Comparison of ENCODE assay signal across 11 cellular contexts in the genomic region with DNA sequence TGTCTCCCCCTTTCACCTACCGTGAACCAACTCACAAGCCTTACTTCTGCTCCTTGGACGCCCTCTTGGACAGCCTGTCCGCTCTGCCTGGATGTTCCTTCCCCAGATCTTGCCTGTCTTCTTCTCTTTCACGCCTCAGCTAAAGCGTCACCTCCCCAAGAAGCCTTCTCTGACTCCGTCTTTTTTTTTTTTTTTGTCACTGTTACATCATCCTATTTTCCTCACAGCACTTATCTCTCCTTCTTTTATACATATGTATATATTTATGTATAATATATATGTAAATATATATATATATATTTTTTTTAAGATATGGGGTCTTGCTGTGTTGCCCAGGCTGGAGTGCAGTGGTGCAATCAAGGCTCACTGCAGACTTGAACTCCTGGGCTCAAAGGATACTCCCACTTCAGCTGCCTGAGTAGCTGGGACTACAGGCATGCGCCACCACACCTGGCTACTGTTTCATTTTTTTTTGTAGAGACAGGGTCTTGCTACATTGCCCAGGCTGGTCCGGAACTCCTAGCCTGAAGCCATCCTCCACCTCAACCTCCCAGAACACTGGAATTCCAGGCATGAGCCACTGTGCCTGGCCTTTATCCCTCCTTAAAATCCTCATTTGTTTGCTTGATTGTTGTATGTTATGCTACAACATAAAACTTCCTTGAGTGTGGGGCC. TPM values are rescaled to one million over a fixed set of nuclear protein-coding genes. Genes with fewer than 3 reads are reported as not detected.
A peak's percentile ranks its signal among the peaks of the same experiment; 100 is the strongest.
DNase-seq lines count a peak whose midpoint lies in the region; TF ChIP-seq lines count a peak whose summit lies in the region.
"Had no signal": no experiment of that assay in that cellular context is flagged by ENCODE, and none has a peak within 500 bp of the region (broad histone marks: within the 10 kb centered on the region; RNA-seq: fewer than 3 reads in every experiment).

No MANE protein-coding gene starts in this region.

- H3K4me3 ChIP-seq in esophagus muscularis mucosa (no peak overlapping the region), spleen (peak overlapping the region in 5 of 8 donors; percentile 6 to 59 (median 20)), ascending aorta (no peak overlapping the region)
- H3K4me3 ChIP-seq: hepatocyte had no signal

- H3K4me1 ChIP-seq in esophagus muscularis mucosa (peaks cover 0 to 21% (median 10%) of the 10 kb centered on the region in 4 donors), spleen (peaks cover 19 to 58% (median 42%) of the 10 kb centered on the region in 6 donors), ascending aorta (no peaks in the 10 kb centered on the region)

- peaks cover 40% of the 10 kb centered on the region for H3K4me1 Mint-ChIP-seq in activated CD4-positive, alpha-beta T cell treated with anti-CD3 and anti-CD28 coated beads, Interleukin-2, amount 10 ng/mL, durations not matched to agents 7 days and 5 days
- H3K4me1 Mint-ChIP-seq in T-helper 1 cell treated with Interleukin-12 subunit alpha and Interleukin-12 subunit beta and Interleukin-4 antibody, amounts not matched to agents 30 μg/mL and 1 μg/mL, for 36 hours (ENCODE audit: low read depth): peaks cover 45% of the 10 kb centered on the region
- no peaks in the 10 kb centered on the region for H3K4me1 Mint-ChIP-seq in chondrocyte (ENCODE audit: low read depth)

- no peak for TF ChIP-seq EP300 in esophagus muscularis mucosa (IDR thresholded peaks at IDR 0.05)

- no peaks in the 10 kb centered on the region for H3K36me3 ChIP-seq in esophagus muscularis mucosa
- no peaks in the 10 kb centered on the region for H3K36me3 ChIP-seq in spleen
- H3K36me3 ChIP-seq in ascending aorta: no peaks in the 10 kb centered on the region

- H3K9me3 Mint-ChIP-seq in activated CD4-positive, alpha-beta T cell treated with anti-CD3 and anti-CD28 coated beads, Interleukin-2, amount 10 ng/mL, durations not matched to agents 7 days and 5 days: no peaks in the 10 kb centered on the region
- H3K9me3 Mint-ChIP-seq in T-helper 1 cell treated with Interleukin-12 subunit alpha and Interleukin-12 subunit beta and Interleukin-4 antibody, amounts not matched to agents 30 μg/mL and 1 μg/mL, for 36 hours: no peaks in the 10 kb centered on the region
- H3K9me3 Mint-ChIP-seq in chondrocyte (ENCODE audit: low read depth): no peaks in the 10 kb centered on the region
- H3K9me3 Mint-ChIP-seq: dendritic cell treated with granulocyte-macrophage colony-stimulating factor and Interleukin-4, amounts not matched to agents 40 ng/mL and 50 ng/mL, for 4 days had no signal

- no peaks in the 10 kb centered on the region for H3K9me3 ChIP-seq in esophagus muscularis mucosa
- peaks cover 0 to 6% (median 5%) of the 10 kb centered on the region in 8 donors for H3K9me3 ChIP-seq in spleen
- no peaks in the 10 kb centered on the region for H3K9me3 ChIP-seq in ascending aorta

- H3K27ac ChIP-seq in esophagus muscularis mucosa (replicated peaks in 1 of 4) (peak overlapping the region; percentile 38 to 71 (median 47)), spleen (peak overlapping the region; percentile 66 to 92 (median 83)), ascending aorta (peak overlapping the region in 1 of 2 donors; percentile 27)
- H3K27ac ChIP-seq: hepatocyte had no signal

- peak overlapping the region; percentile 71 for H3K4me3 Mint-ChIP-seq in activated CD4-positive, alpha-beta T cell treated with anti-CD3 and anti-CD28 coated beads, Interleukin-2, amount 10 ng/mL, durations not matched to agents 7 days and 5 days
- H3K4me3 Mint-ChIP-seq in T-helper 1 cell treated with Interleukin-12 subunit alpha and Interleukin-12 subunit beta and Interleukin-4 antibody, amounts not matched to agents 30 μg/mL and 1 μg/mL, for 36 hours: peak overlapping the region; percentile 72
- no peak overlapping the region for H3K4me3 Mint-ChIP-seq in chondrocyte (ENCODE audit: unreplicated experiment)

- CTCF ChIA-PET in activated CD4-positive, alpha-beta T cell treated with anti-CD3 and anti-CD28 coated beads, Interleukin-2, amount 10 ng/mL, durations not matched to agents 7 days and 5 days (lab: Charles Lee): interaction anchor here (0.6 to 1.9 kb wide), 8 partner anchors 10 to 464 kb away, joined by 3 to 8 read pairs (median 4); a partner anchor contains a TSS

- DNase-seq in activated CD4-positive, alpha-beta T cell treated with anti-CD3 and anti-CD28 coated beads, Interleukin-2, amount 10 ng/mL, durations not matched to agents 7 days and 5 days: no peak
- no peak for DNase-seq in activated CD4-positive, alpha-beta T cell treated with anti-CD3 and anti-CD28 coated beads for 48 hours
- DNase-seq in esophagus muscularis mucosa (ENCODE audit: extremely low spot score): no peak
- DNase-seq in spleen: no peak
- no peak for DNase-seq in chondrocyte (ENCODE audit: low spot score)
- DNase-seq in EL: no peak
- DNase-seq in ascending aorta (ENCODE audit: low spot score in 2 of 2): no peak
- DNase-seq: NCI-H1105 treated with DMSO at 0.1 percent for 48 hours had no signal

- TF ChIP-seq POLR2A in esophagus muscularis mucosa (IDR thresholded peaks at IDR 0.05; ENCODE audit: low read depth) (no peak), spleen (IDR thresholded peaks at IDR 0.05) (no peak)

- TF ChIP-seq CTCF in esophagus muscularis mucosa (IDR thresholded peaks at IDR 0.05) (no peak), spleen (IDR thresholded peaks at IDR 0.05 in 8 of 11, conservative IDR thresholded peaks at IDR 0.05 in 3 of 11) (no peak), chondrocyte (IDR thresholded peaks at IDR 0.05) (no peak), ascending aorta (IDR thresholded peaks at IDR 0.05) (no peak)

- H3K36me3 Mint-ChIP-seq in activated CD4-positive, alpha-beta T cell treated with anti-CD3 and anti-CD28 coated beads, Interleukin-2, amount 10 ng/mL, durations not matched to agents 7 days and 5 days (ENCODE audit: low read depth): peaks cover 2% of the 10 kb centered on the region
- H3K36me3 Mint-ChIP-seq in T-helper 1 cell treated with Interleukin-12 subunit alpha and Interleukin-12 subunit beta and Interleukin-4 antibody, amounts not matched to agents 30 μg/mL and 1 μg/mL, for 36 hours (ENCODE audit: low read depth): peaks cover 11% of the 10 kb centered on the region
- no peaks in the 10 kb centered on the region for H3K36me3 Mint-ChIP-seq in chondrocyte (ENCODE audit: low read depth)

- WGBS in esophagus muscularis mucosa: 87% methylated on average over 8 of the region's 8 CpGs
- WGBS in spleen, 5 donors: 67 to 78% (median 72%) methylated on average over 8 of the region's 8 CpGs

- H3K27me3 Mint-ChIP-seq in activated CD4-positive, alpha-beta T cell treated with anti-CD3 and anti-CD28 coated beads, Interleukin-2, amount 10 ng/mL, durations not matched to agents 7 days and 5 days: peaks cover 6% of the 10 kb centered on the region
- H3K27me3 Mint-ChIP-seq in T-helper 1 cell treated with Interleukin-12 subunit alpha and Interleukin-12 subunit beta and Interleukin-4 antibody, amounts not matched to agents 30 μg/mL and 1 μg/mL, for 36 hours (ENCODE audit: low read depth): no peaks in the 10 kb centered on the region
- peaks cover 6% of the 10 kb centered on the region for H3K27me3 Mint-ChIP-seq in chondrocyte (ENCODE audit: low read depth)

- peak overlapping the region; percentile 93 for H3K27ac Mint-ChIP-seq in activated CD4-positive, alpha-beta T cell treated with anti-CD3 and anti-CD28 coated beads, Interleukin-2, amount 10 ng/mL, durations not matched to agents 7 days and 5 days
- H3K27ac Mint-ChIP-seq in T-helper 1 cell treated with Interleukin-12 subunit alpha and Interleukin-12 subunit beta and Interleukin-4 antibody, amounts not matched to agents 30 μg/mL and 1 μg/mL, for 36 hours: peak overlapping the region; percentile 86
- H3K27ac Mint-ChIP-seq in chondrocyte (ENCODE audit: unreplicated experiment): no peak overlapping the region
- H3K27ac Mint-ChIP-seq: dendritic cell treated with granulocyte-macrophage colony-stimulating factor and Interleukin-4, amounts not matched to agents 40 ng/mL and 50 ng/mL, for 4 days had no signal

- no peaks in the 10 kb centered on the region for H3K27me3 ChIP-seq in esophagus muscularis mucosa
- H3K27me3 ChIP-seq in spleen (replicated peaks in 1 of 7): no peaks in the 10 kb centered on the region
- no peaks in the 10 kb centered on the region for H3K27me3 ChIP-seq in ascending aorta
- H3K27me3 ChIP-seq: hepatocyte had no signal

- POLR2A ChIA-PET in activated CD4-positive, alpha-beta T cell treated with anti-CD3 and anti-CD28 coated beads, Interleukin-2, amount 10 ng/mL, durations not matched to agents 7 days and 5 days (lab: Charles Lee): no interaction called here

- intact Hi-C loops in esophagus muscularis mucosa (cut with DNase I): no loop called here
- intact Hi-C loops in spleen (cut with DNase I; ENCODE audit: low total_unique reads): no loop called here
- intact Hi-C loops in ascending aorta (cut with DNase I): no loop called here

RNA-seq across cellular contexts. Expression of a gene that starts 16.5 kb away (rescaled TPM):
- total RNA-seq in activated CD4-positive, alpha-beta T cell treated with anti-CD3 and anti-CD28 coated beads, Interleukin-2, amount 10 ng/mL, durations not matched to agents 7 days and 5 days: 10 to 100 TPM; 57.9 to 61.3 TPM
- total RNA-seq in esophagus muscularis mucosa (10 to 100 TPM; 44.9 to 59.7 (median 53.9) TPM), spleen (10 to 100 TPM; 18.6 to 37.1 (median 31.7) TPM), chondrocyte (33.2 to 42.1 TPM (median 36.1 TPM) in 3 replicates), ascending aorta (58.0 TPM)
- 10 to 100 TPM in 2 of 3 donors, 1 to 10 TPM in 1; 8.7 to 14.0 (median 11.8) TPM for polyA plus RNA-seq in spleen

Comparison
In these comparisons a context has a peak if more than half of its experiments do, and no peak if none do; other contexts are left out.
1. H3K4me3 ChIP-seq: peak in spleen (5 of 8); none in esophagus muscularis mucosa (0 of 4) and ascending aorta (0 of 2).